ENCODE assay signal across 1 cellular context in genomic region chr11:78216021-78216420, GRCh38.
TF ChIP-seq lines count a peak whose summit lies in the region.

No MANE protein-coding gene starts in this region.

TF ChIP-seq in HepG2, 621 proteins besides CTCF, POLR2A, EP300 and RAD21 (continued from another document):
- TF ChIP-seq IRF9 (CRISPR knock-in tag; IDR thresholded peaks at IDR 0.05; ENCODE audit: borderline replicate concordance) (0 out of 2 replicates have a peak, but pooled peaks have one; percentile 33), HNF4A (CRISPR knock-in tag; IDR thresholded peaks at IDR 0.05) (0 out of 2 replicates have a peak, but pooled peaks have one; percentile 30), ZMYM3 (CRISPR knock-in tag; IDR thresholded peaks at IDR 0.05) (0 out of 2 replicates have a peak, but pooled peaks have one; percentile 36), ELF1 (CRISPR knock-in tag; IDR thresholded peaks at IDR 0.05) (no peak)
